33 cellular contexts compared by ENCODE assay signal in the genomic region with DNA sequence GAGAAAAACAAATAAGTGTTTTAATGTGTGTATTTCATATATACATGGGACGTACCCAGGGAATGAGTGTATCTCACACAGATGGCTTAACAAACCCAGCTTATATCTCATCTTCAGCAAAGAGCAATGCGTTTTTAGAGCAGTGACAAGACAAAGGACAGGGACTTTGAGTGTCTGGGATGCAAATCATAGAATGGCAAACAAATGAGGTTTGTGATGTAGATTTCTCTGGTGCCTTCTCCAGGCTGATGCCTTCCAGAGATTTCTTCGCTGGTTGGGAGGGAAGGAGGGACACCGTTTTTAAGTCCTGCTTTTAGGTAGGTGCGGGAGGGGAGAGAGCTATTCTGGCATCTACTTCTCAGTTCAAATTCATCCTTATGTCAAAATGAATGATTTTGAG.
"Had no signal": no experiment of that assay in that cellular context is flagged by ENCODE, and none has a peak within 500 bp of the region (broad histone marks: within the 10 kb centered on the region; RNA-seq: fewer than 3 reads in every experiment).

No MANE protein-coding gene starts in this region.

- H3K4me3 ChIP-seq: adrenal gland, ascending aorta, cardiac muscle cell, coronary artery, heart left ventricle, pancreas, psoas muscle, right atrium auricular region, thoracic aorta had no signal

- H3K27ac Mint-ChIP-seq: activated CD4-positive, alpha-beta memory T cell treated with anti-CD3 and anti-CD28 coated beads for 36 hours; activated CD4-positive, alpha-beta T cell treated with anti-CD3 and anti-CD28 coated beads, Interleukin-2, amount 10 ng/mL, durations not matched to agents 24 days and 14 days; activated naive CD4-positive, alpha-beta T cell treated with anti-CD3 and anti-CD28 coated beads for 36 hours; activated naive CD8-positive, alpha-beta T cell treated with anti-CD3 and anti-CD28 coated beads for 36 hours; activated T-helper 1 cell treated with anti-CD3 and anti-CD28 coated beads, Interleukin-12 subunit alpha, Interleukin-12 subunit beta, Interleukin-2, Interleukin-4 antibody, amounts not matched to agents 30 ng/mL and 10 ng/mL and 1 ng/mL, durations not matched to agents 14 hours and 24 hours and 36 hours; naive thymus-derived CD8-positive, alpha-beta T cell; T-helper 17 cell had no signal

- H3K27me3 Mint-ChIP-seq: activated CD4-positive, alpha-beta memory T cell treated with anti-CD3 and anti-CD28 coated beads for 36 hours; activated CD4-positive, alpha-beta T cell treated with anti-CD3 and anti-CD28 coated beads, Interleukin-2, amount 10 ng/mL, durations not matched to agents 24 days and 14 days; activated naive CD8-positive, alpha-beta T cell treated with anti-CD3 and anti-CD28 coated beads for 36 hours; naive thymus-derived CD8-positive, alpha-beta T cell; T-helper 17 cell had no signal

- H3K4me1 ChIP-seq: adrenal gland, ascending aorta, heart left ventricle, pancreas, psoas muscle, right atrium auricular region had no signal

- H3K9me3 ChIP-seq: adrenal gland, ascending aorta, pancreas, psoas muscle, thoracic aorta had no signal

- ATAC-seq: esophagus mucosa; heart left ventricle; left cardiac atrium; left ventricle myocardium superior; naive thymus-derived CD8-positive, alpha-beta T cell; pancreas; psoas muscle; T-helper 17 cell had no signal

- H3K36me3 ChIP-seq: adrenal gland, ascending aorta, cardiac muscle cell, heart left ventricle, pancreas, right atrium auricular region, thoracic aorta, WERI-Rb-1 had no signal

- DNase-seq: activated CD4-positive, alpha-beta memory T cell treated with anti-CD3 and anti-CD28 coated beads for 36 hours; activated CD4-positive, alpha-beta T cell treated with anti-CD3 and anti-CD28 coated beads, Interleukin-2, amount 10 ng/mL, durations not matched to agents 24 days and 14 days; activated CD4-positive, CD25-positive, alpha-beta regulatory T cell treated with anti-CD3 and anti-CD28 coated beads, Interleukin-2, amount 50 U/mL, for 72 hours; activated CD8-positive, alpha-beta memory T cell treated with anti-CD3 and anti-CD28 coated beads, Interleukin-2, amount 50 U/mL, for 4 hours; activated effector memory CD4-positive, alpha-beta T cell treated with anti-CD3 and anti-CD28 coated beads, Interleukin-2, amount 50 U/mL, for 16 hours; activated naive CD4-positive, alpha-beta T cell treated with anti-CD3 and anti-CD28 coated beads for 36 hours; activated naive CD8-positive, alpha-beta T cell treated with anti-CD3 and anti-CD28 coated beads for 36 hours; activated T-cell treated with anti-CD3 and anti-CD28 coated beads, Interleukin-2, amount 50 U/mL, for 1 hour; adrenal gland; cerebellar nuclear complex; foreskin fibroblast; heart left ventricle; islet precursor cell; left cardiac atrium; left ventricle myocardium superior; naive thymus-derived CD8-positive, alpha-beta T cell; pancreas; psoas muscle; stimulated activated CD4-positive, alpha-beta T cell treated with anti-CD3 and anti-CD28 coated beads, Interleukin-15, amount 100 ng/mL, for 24 hours; stimulated activated naive CD4-positive, alpha-beta T cell; T-helper 17 cell; T1000; trophoblast cell; WERI-Rb-1 had no signal

- H3K4me3 Mint-ChIP-seq: activated CD4-positive, alpha-beta memory T cell treated with anti-CD3 and anti-CD28 coated beads for 36 hours; activated CD4-positive, alpha-beta T cell treated with anti-CD3 and anti-CD28 coated beads, Interleukin-2, amount 10 ng/mL, durations not matched to agents 24 days and 14 days; activated naive CD4-positive, alpha-beta T cell treated with anti-CD3 and anti-CD28 coated beads for 36 hours; activated naive CD8-positive, alpha-beta T cell treated with anti-CD3 and anti-CD28 coated beads for 36 hours; activated T-helper 1 cell treated with anti-CD3 and anti-CD28 coated beads, Interleukin-12 subunit alpha, Interleukin-12 subunit beta, Interleukin-2, Interleukin-4 antibody, amounts not matched to agents 30 ng/mL and 10 ng/mL and 1 ng/mL, durations not matched to agents 14 hours and 24 hours and 36 hours; brain; naive thymus-derived CD8-positive, alpha-beta T cell; neural crest cell; T-helper 17 cell had no signal

- H3K27me3 ChIP-seq: adrenal gland, ascending aorta, cardiac muscle cell, heart left ventricle, pancreas, right atrium auricular region had no signal

- H3K27ac ChIP-seq: adrenal gland, ascending aorta, cardiac muscle cell, coronary artery, heart left ventricle, pancreas, psoas muscle, right atrium auricular region, thoracic aorta, WERI-Rb-1 had no signal
